In genomic region chr6:45474376-45474775, GRCh38 we compare ENCODE assay signal across 20 cellular contexts.
DNase-seq lines count a peak whose midpoint lies in the region; ATAC-seq and TF ChIP-seq lines count a peak whose summit lies in the region.
"Had no signal": no experiment of that assay in that cellular context is flagged by ENCODE, and none has a peak within 500 bp of the region (broad histone marks: within the 10 kb centered on the region; RNA-seq: fewer than 3 reads in every experiment).

No MANE protein-coding gene starts in this region.

- TF ChIP-seq CTCF in fibroblast of villous mesenchyme (IDR thresholded peaks at IDR 0.05; ENCODE audit: insufficient read depth, low read depth, low read length) (no peak), OCI-LY7 (conservative IDR thresholded peaks at IDR 0.05; ENCODE audit: low read length) (no peak)
- no peak for TF ChIP-seq CTCF in CD8-positive, alpha-beta T cell (IDR thresholded peaks at IDR 0.05)

- no peak overlapping the region for H3K4me3 ChIP-seq in fibroblast of villous mesenchyme (ENCODE audit: low read depth, low read length)
- no peak overlapping the region for H3K4me3 ChIP-seq in CD8-positive, alpha-beta T cell (ENCODE audit: low read depth, low read length)
- no peak overlapping the region for H3K4me3 ChIP-seq in OCI-LY7 (ENCODE audit: low read depth, low read length, poor library complexity, severe bottlenecking)
- H3K4me3 ChIP-seq: PC-9, SJSA1 had no signal

- H4K20me1 ChIP-seq in OCI-LY7 (ENCODE audit: insufficient read depth, low read length): no peaks in the 10 kb centered on the region

- no peak for ATAC-seq in stimulated activated naive CD8-positive, alpha-beta T cell treated with anti-CD3 and anti-CD28 coated beads, Interleukin-15, amount 100 ng/mL, for 72 hours
- no peak for ATAC-seq in CD8-positive, alpha-beta T cell

- no peaks in the 10 kb centered on the region for H3K36me3 ChIP-seq in CD8-positive, alpha-beta T cell (ENCODE audit: insufficient read depth, low read length)
- no peaks in the 10 kb centered on the region for H3K36me3 ChIP-seq in OCI-LY7 (ENCODE audit: insufficient read depth, low read length)

- intact Hi-C loops in activated T-helper 2 cell treated with anti-CD3 and anti-CD28 coated beads, Interferon-gamma antibody, Interleukin-2, Interleukin-4, amounts not matched to agents 10 μg/mL and 5 μg/mL and 100 μg/mL, durations not matched to agents 14 hours and 24 hours and 36 hours (cut with micrococcal nuclease): no loop called here
- intact Hi-C loops in CD8-positive, alpha-beta T cell (cut with DNase I, micrococcal nuclease): no loop called here
- intact Hi-C loops in OCI-LY7 (cut with micrococcal nuclease; ENCODE audit: unreplicated experiment): no loop called here

- no peaks in the 10 kb centered on the region for H3K27me3 ChIP-seq in CD8-positive, alpha-beta T cell (ENCODE audit: insufficient read depth, low read length)
- H3K27me3 ChIP-seq: SJSA1 had no signal

- no peaks in the 10 kb centered on the region for H3K9me2 ChIP-seq in OCI-LY7 (ENCODE audit: insufficient read depth, low read length)

- peaks cover 38% of the 10 kb centered on the region for H3K36me3 Mint-ChIP-seq in stimulated activated naive CD8-positive, alpha-beta T cell treated with anti-CD3 and anti-CD28 coated beads, Interleukin-15, Interleukin-2, amounts not matched to agents 100 ng/mL and 50 ng/mL, for 24 hours (ENCODE audit: low read depth)
- peaks cover 64% of the 10 kb centered on the region for H3K36me3 Mint-ChIP-seq in activated T-helper 2 cell treated with anti-CD3 and anti-CD28 coated beads, Interferon-gamma antibody, Interleukin-2, Interleukin-4, amounts not matched to agents 10 μg/mL and 5 μg/mL and 100 μg/mL, durations not matched to agents 14 hours and 24 hours and 36 hours (ENCODE audit: low read depth)
- peaks cover 15% of the 10 kb centered on the region for H3K36me3 Mint-ChIP-seq in CD8-positive, alpha-beta T cell

- peaks cover 9% of the 10 kb centered on the region for H3K4me1 ChIP-seq in CD8-positive, alpha-beta T cell (ENCODE audit: insufficient read depth, low read length)
- H3K4me1 ChIP-seq in OCI-LY7 (ENCODE audit: insufficient read depth, low read length, poor library complexity, severe bottlenecking): no peaks in the 10 kb centered on the region

- no peak overlapping the region for H3K4me3 Mint-ChIP-seq in stimulated activated naive CD8-positive, alpha-beta T cell treated with anti-CD3 and anti-CD28 coated beads, Interleukin-15, Interleukin-2, amounts not matched to agents 100 ng/mL and 50 ng/mL, for 24 hours
- no peak overlapping the region for H3K4me3 Mint-ChIP-seq in stimulated activated naive CD8-positive, alpha-beta T cell treated with anti-CD3 and anti-CD28 coated beads, Interleukin-15, amount 100 ng/mL, for 72 hours
- H3K4me3 Mint-ChIP-seq in activated T-helper 2 cell treated with anti-CD3 and anti-CD28 coated beads, Interferon-gamma antibody, Interleukin-2, Interleukin-4, amounts not matched to agents 10 μg/mL and 5 μg/mL and 100 μg/mL, durations not matched to agents 14 hours and 24 hours and 36 hours (ENCODE audit: low read depth): no peak overlapping the region
- no peak overlapping the region for H3K4me3 Mint-ChIP-seq in CD8-positive, alpha-beta T cell

- peaks cover 48% of the 10 kb centered on the region for H3K4me1 Mint-ChIP-seq in stimulated activated naive CD8-positive, alpha-beta T cell treated with anti-CD3 and anti-CD28 coated beads, Interleukin-15, Interleukin-2, amounts not matched to agents 100 ng/mL and 50 ng/mL, for 24 hours (ENCODE audit: low read depth)
- H3K4me1 Mint-ChIP-seq in stimulated activated naive CD8-positive, alpha-beta T cell treated with anti-CD3 and anti-CD28 coated beads, Interleukin-15, amount 100 ng/mL, for 72 hours: peaks cover 28% of the 10 kb centered on the region
- H3K4me1 Mint-ChIP-seq in activated T-helper 2 cell treated with anti-CD3 and anti-CD28 coated beads, Interferon-gamma antibody, Interleukin-2, Interleukin-4, amounts not matched to agents 10 μg/mL and 5 μg/mL and 100 μg/mL, durations not matched to agents 14 hours and 24 hours and 36 hours (ENCODE audit: low read depth): peaks cover 56% of the 10 kb centered on the region
- H3K4me1 Mint-ChIP-seq in CD8-positive, alpha-beta T cell (ENCODE audit: low read depth): peaks cover 15% of the 10 kb centered on the region

- H3K27ac ChIP-seq in substantia nigra (ENCODE audit: low read depth, low read length, poor library complexity, severe bottlenecking) (peak overlapping the region; percentile 4), OCI-LY7 (ENCODE audit: low read depth, low read length, poor library complexity, severe bottlenecking) (no peak overlapping the region)
- H3K27ac ChIP-seq in CD8-positive, alpha-beta T cell (ENCODE audit: low read depth, low read length): no peak overlapping the region
- H3K27ac ChIP-seq: C4-2B, PC-9, SJSA1 had no signal

- BruUV-seq in OCI-LY7 (replicated peaks; lab: Mats Ljungman, UMichigan): no TSS peak

- H3K9me3 Mint-ChIP-seq in stimulated activated naive CD8-positive, alpha-beta T cell treated with anti-CD3 and anti-CD28 coated beads, Interleukin-15, Interleukin-2, amounts not matched to agents 100 ng/mL and 50 ng/mL, for 24 hours: no peaks in the 10 kb centered on the region
- no peaks in the 10 kb centered on the region for H3K9me3 Mint-ChIP-seq in stimulated activated naive CD8-positive, alpha-beta T cell treated with anti-CD3 and anti-CD28 coated beads, Interleukin-15, amount 100 ng/mL, for 72 hours
- no peaks in the 10 kb centered on the region for H3K9me3 Mint-ChIP-seq in activated T-helper 2 cell treated with anti-CD3 and anti-CD28 coated beads, Interferon-gamma antibody, Interleukin-2, Interleukin-4, amounts not matched to agents 10 μg/mL and 5 μg/mL and 100 μg/mL, durations not matched to agents 14 hours and 24 hours and 36 hours
- no peaks in the 10 kb centered on the region for H3K9me3 Mint-ChIP-seq in CD8-positive, alpha-beta T cell

- H3K79me2 ChIP-seq in OCI-LY7 (ENCODE audit: insufficient read depth, low read depth, low read length): no peaks in the 10 kb centered on the region

- CTCF ChIA-PET in CD8-positive, alpha-beta T cell (lab: Charles Lee): no interaction called here
- CTCF ChIA-PET in OCI-LY7 (lab: Charles Lee; ENCODE audit: unreplicated experiment): no interaction called here

- no peak overlapping the region for H3K4me2 ChIP-seq in OCI-LY7 (ENCODE audit: low read length)
- H3K4me2 ChIP-seq: PC-9 had no signal

- no peak for DNase-seq in stimulated activated naive CD8-positive, alpha-beta T cell treated with anti-CD3 and anti-CD28 coated beads, Interleukin-15, amount 100 ng/mL, for 72 hours
- no peak for DNase-seq in activated T-helper 2 cell treated with anti-CD3 and anti-CD28 coated beads, Interferon-gamma antibody, Interleukin-2, Interleukin-4, amounts not matched to agents 10 μg/mL and 5 μg/mL and 100 μg/mL, durations not matched to agents 14 hours and 24 hours and 36 hours (ENCODE audit: low spot score)
- DNase-seq in fibroblast of villous mesenchyme (ENCODE audit: low read depth): peak; percentile 63
- no peak for DNase-seq in substantia nigra (lab: John Stamatoyannopoulos, UW)
- no peak for DNase-seq in LoVo (ENCODE audit: low spot score)
- no peak for DNase-seq in CD8-positive, alpha-beta T cell
- DNase-seq in OCI-LY7 (ENCODE audit: low spot score): no peak
- DNase-seq: COR-L47, EL, GOT3, Karpas-422, NCI-H1105, NCI-H1694, NCI-H2107, NCI-H226, NCI-H526, PC-9 had no signal

- H3K27me3 Mint-ChIP-seq in stimulated activated naive CD8-positive, alpha-beta T cell treated with anti-CD3 and anti-CD28 coated beads, Interleukin-15, Interleukin-2, amounts not matched to agents 100 ng/mL and 50 ng/mL, for 24 hours: no peaks in the 10 kb centered on the region
- H3K27me3 Mint-ChIP-seq in stimulated activated naive CD8-positive, alpha-beta T cell treated with anti-CD3 and anti-CD28 coated beads, Interleukin-15, amount 100 ng/mL, for 72 hours: no peaks in the 10 kb centered on the region
- H3K27me3 Mint-ChIP-seq in activated T-helper 2 cell treated with anti-CD3 and anti-CD28 coated beads, Interferon-gamma antibody, Interleukin-2, Interleukin-4, amounts not matched to agents 10 μg/mL and 5 μg/mL and 100 μg/mL, durations not matched to agents 14 hours and 24 hours and 36 hours (ENCODE audit: low read depth): no peaks in the 10 kb centered on the region
- no peaks in the 10 kb centered on the region for H3K27me3 Mint-ChIP-seq in CD8-positive, alpha-beta T cell (ENCODE audit: low read depth)

- H3K27ac Mint-ChIP-seq in stimulated activated naive CD8-positive, alpha-beta T cell treated with anti-CD3 and anti-CD28 coated beads, Interleukin-15, Interleukin-2, amounts not matched to agents 100 ng/mL and 50 ng/mL, for 24 hours: peak overlapping the region; percentile 24
- H3K27ac Mint-ChIP-seq in stimulated activated naive CD8-positive, alpha-beta T cell treated with anti-CD3 and anti-CD28 coated beads, Interleukin-15, amount 100 ng/mL, for 72 hours: no peak overlapping the region
- peak overlapping the region; percentile 27 for H3K27ac Mint-ChIP-seq in activated T-helper 2 cell treated with anti-CD3 and anti-CD28 coated beads, Interferon-gamma antibody, Interleukin-2, Interleukin-4, amounts not matched to agents 10 μg/mL and 5 μg/mL and 100 μg/mL, durations not matched to agents 14 hours and 24 hours and 36 hours
- H3K27ac Mint-ChIP-seq in CD8-positive, alpha-beta T cell: no peak overlapping the region

- POLR2A ChIA-PET in CD8-positive, alpha-beta T cell (lab: Charles Lee): no interaction called here
- POLR2A ChIA-PET in OCI-LY7 (lab: Charles Lee): interaction anchor here (0.7 kb wide), 1 partner anchor 970 kb away, joined by 4 read pairs; no protein-coding TSS in a partner anchor

- H2AFZ ChIP-seq in OCI-LY7 (ENCODE audit: low read length): no peak overlapping the region
- H2AFZ ChIP-seq: PC-9 had no signal

- H3K9me3 ChIP-seq in CD8-positive, alpha-beta T cell (ENCODE audit: low read length): no peaks in the 10 kb centered on the region
- H3K9me3 ChIP-seq in OCI-LY7 (ENCODE audit: low read length): no peaks in the 10 kb centered on the region
- H3K9me3 ChIP-seq: SJSA1 had no signal

Comparison
In these comparisons a context has a peak if more than half of its experiments do, and no peak if none do; other contexts are left out.
1. H3K27ac Mint-ChIP-seq: peak in stimulated activated naive CD8-positive, alpha-beta T cell treated with anti-CD3 and anti-CD28 coated beads, Interleukin-15, Interleukin-2, amounts not matched to agents 100 ng/mL and 50 ng/mL, for 24 hours (single experiment) and activated T-helper 2 cell treated with anti-CD3 and anti-CD28 coated beads, Interferon-gamma antibody, Interleukin-2, Interleukin-4, amounts not matched to agents 10 μg/mL and 5 μg/mL and 100 μg/mL, durations not matched to agents 14 hours and 24 hours and 36 hours (single experiment); none in stimulated activated naive CD8-positive, alpha-beta T cell treated with anti-CD3 and anti-CD28 coated beads, Interleukin-15, amount 100 ng/mL, for 72 hours (0 of 2) and CD8-positive, alpha-beta T cell (single experiment).